8 cellular contexts compared by ENCODE assay signal in genomic region chr2:19868224-19868623, GRCh38. TPM values are rescaled to one million over a fixed set of nuclear protein-coding genes. Genes with fewer than 3 reads are reported as not detected.
DNase-seq lines count a peak whose midpoint lies in the region; ATAC-seq and TF ChIP-seq lines count a peak whose summit lies in the region.

No MANE protein-coding gene starts in this region.

- H3K36me3 ChIP-seq in endocrine pancreas (ENCODE audit: control insufficient read depth, insufficient read depth, low read length) (no peaks in the 10 kb centered on the region), trophoblast cell (ENCODE audit: control insufficient read depth in 1 of 2, insufficient read depth in 2 of 2, low read length in 2 of 2) (no peaks in the 10 kb centered on the region)

- TF ChIP-seq CTCF in GM12864 (IDR thresholded peaks at IDR 0.05; ENCODE audit: low read depth, low read length, missing control alignments), result no peak

- H2BK120ac ChIP-seq in trophoblast cell (ENCODE audit: insufficient read depth, low read length, poor library complexity), result no peak overlapping the region

- H3K79me2 ChIP-seq in trophoblast cell (ENCODE audit: control insufficient read depth, insufficient read depth, low read length, poor library complexity), result peaks cover 2% of the 10 kb centered on the region

- no peak overlapping the region for H2AFZ ChIP-seq in trophoblast cell (ENCODE audit: insufficient read depth, low read length, poor library complexity)

- no peak overlapping the region for H3K18ac ChIP-seq in trophoblast cell (ENCODE audit: low read length)

- WGBS in trophoblast cell (ENCODE audit: extremely low coverage, insufficient coverage, insufficient read length), result no CpG with 5 or more reads among the region's 7 CpGs

- H3K79me1 ChIP-seq in trophoblast cell (ENCODE audit: low read length), result peaks cover 2% of the 10 kb centered on the region

- H3K27me3 ChIP-seq in endocrine pancreas (ENCODE audit: control insufficient read depth, insufficient read depth, low read length), result peaks cover 7% of the 10 kb centered on the region
- peaks cover 13% of the 10 kb centered on the region for H3K27me3 ChIP-seq in trophoblast cell (ENCODE audit: insufficient read depth, low read length)

- no peak overlapping the region for H2BK12ac ChIP-seq in trophoblast cell (ENCODE audit: low read length)

- DNase-seq in GM12864 (ENCODE audit: low read depth) (no peak), trophoblast cell (no peak), NCI-H2171 (lab: John Stamatoyannopoulos, UW) (no peak), SK-N-DZ (ENCODE audit: low spot score) (no peak), globus pallidus (ENCODE audit: low spot score) (no peak)

- peak overlapping the region; percentile 69 for H3K4me3 ChIP-seq in GM12864 (ENCODE audit: low read depth, low read length)
- peak overlapping the region; percentile 34 for H3K4me3 ChIP-seq in endocrine pancreas (ENCODE audit: control insufficient read depth, insufficient read depth, low read length)
- H3K4me3 ChIP-seq in trophoblast cell (ENCODE audit: low read depth, low read length), result no peak overlapping the region

- ATAC-seq in HG03354 (IDR thresholded peaks at IDR 0.05; ENCODE audit: poor library complexity, severe bottlenecking, unreplicated experiment), result peak; percentile 6
- no peak for ATAC-seq in SK-N-SH treated with all-trans-retinoic acid at 6 μM for 48 hours

- H2BK5ac ChIP-seq in trophoblast cell (ENCODE audit: low read depth, low read length, poor library complexity), result no peak overlapping the region

- H3K27ac ChIP-seq in trophoblast cell (ENCODE audit: low read depth, low read length), result no peak overlapping the region

- H3K4me1 ChIP-seq in endocrine pancreas (ENCODE audit: control insufficient read depth, insufficient read depth, low read length) (no peaks in the 10 kb centered on the region), trophoblast cell (ENCODE audit: control insufficient read depth in 1 of 2, insufficient read depth in 2 of 2, low read length in 2 of 2) (peaks cover 3 to 4% of the 10 kb centered on the region in 2 experiments)

- H2AK5ac ChIP-seq in trophoblast cell (ENCODE audit: low read length), result no peak overlapping the region

- peak overlapping the region; percentile 4 for H3K9ac ChIP-seq in endocrine pancreas (ENCODE audit: control insufficient read depth, insufficient read depth, low read length)
- H3K9ac ChIP-seq in trophoblast cell (ENCODE audit: low read length), result no peak overlapping the region

- no peak overlapping the region for H3K4ac ChIP-seq in trophoblast cell (ENCODE audit: low read depth, low read length)

- no peak overlapping the region for H4K91ac ChIP-seq in trophoblast cell (ENCODE audit: low read depth, low read length)

- H4K8ac ChIP-seq in trophoblast cell (ENCODE audit: low read depth, low read length), result no peak overlapping the region

- H3K9me3 ChIP-seq in endocrine pancreas (ENCODE audit: control insufficient read depth, low read length) (no peaks in the 10 kb centered on the region), trophoblast cell (ENCODE audit: insufficient read depth, low read depth, low read length) (peaks cover 2% of the 10 kb centered on the region)

- H3K23ac ChIP-seq in trophoblast cell (ENCODE audit: low read length), result no peak overlapping the region

- H3K14ac ChIP-seq in trophoblast cell (ENCODE audit: low read length), result no peak overlapping the region

- no peak overlapping the region for H4K12ac ChIP-seq in trophoblast cell (ENCODE audit: low read depth, low read length)

- H3K4me2 ChIP-seq in trophoblast cell (ENCODE audit: low read length), result peak overlapping the region; percentile 68

TF ChIP-seq in SK-N-SH treated with all-trans-retinoic acid at 6 μM for 48 hours, 23 proteins besides CTCF, POLR2A, EP300 and RAD21:
- TF ChIP-seq ZNF8 (CRISPR knock-in tag; IDR thresholded peaks at IDR 0.05), result no peak
TF ChIP-seq in SK-N-SH treated with all-trans-retinoic acid at 6 μM for 48 hours: peak in this region for 0.

RNA-seq across cellular contexts. Expression of gene TTC32, which starts 33.6 kb away (rescaled TPM):
- 6.6 and 8.6 TPM in 2 replicates for polyA plus RNA-seq in trophoblast cell (2013)
- 31.5 and 35.0 TPM in 2 replicates for polyA plus RNA-seq in SK-N-DZ (2014; cell fraction: cytosol; rRNA removed)
- 76.4 and 81.4 TPM in 2 replicates for polyA plus RNA-seq in SK-N-DZ (2014; cell fraction: nucleus; rRNA removed)
